ENCODE assay signal across 1 cellular context in the genomic region with DNA sequence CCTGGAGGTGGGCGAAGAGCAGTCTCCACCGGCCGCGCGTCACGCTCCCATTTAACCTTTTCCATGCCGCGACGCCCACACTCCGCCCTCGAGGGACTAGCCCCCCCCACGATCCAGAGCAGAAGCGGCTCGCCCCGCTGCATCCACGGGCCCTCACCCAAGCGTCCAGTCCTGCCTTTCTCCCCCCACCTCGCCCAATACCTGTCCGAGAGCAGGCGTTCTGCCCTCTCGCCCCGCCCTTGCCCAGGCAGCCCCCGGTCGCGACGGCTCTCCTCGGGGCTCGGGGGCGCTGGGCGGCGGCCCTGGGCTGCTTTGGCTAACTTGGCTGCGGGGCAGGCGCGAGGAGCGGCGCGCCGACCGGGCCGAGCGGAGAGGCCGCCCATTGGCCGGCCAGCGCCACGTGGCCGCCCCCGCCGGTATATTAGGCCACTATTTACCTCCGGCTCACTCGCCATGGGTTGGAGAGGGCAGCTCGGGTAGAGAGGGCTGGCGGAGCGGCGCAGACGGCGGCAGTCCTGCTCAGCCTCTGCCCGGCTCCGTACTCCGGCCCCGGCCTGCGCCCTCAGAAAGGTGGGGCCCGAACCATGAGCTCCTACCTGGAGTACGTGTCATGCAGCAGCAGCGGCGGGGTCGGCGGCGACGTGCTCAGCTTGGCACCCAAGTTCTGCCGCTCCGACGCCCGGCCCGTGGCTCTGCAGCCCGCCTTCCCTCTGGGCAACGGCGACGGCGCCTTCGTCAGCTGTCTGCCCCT.
TF ChIP-seq lines count a peak whose summit lies in the region.

A gene (plus strand): TSS at position 451 of the 751 bp plus-strand sequence. CDS start 134 bp downstream, at position 585.

TF ChIP-seq in HepG2, 621 proteins besides CTCF, POLR2A, EP300 and RAD21 (continues in another document):
- TF ChIP-seq, protein P1, sequence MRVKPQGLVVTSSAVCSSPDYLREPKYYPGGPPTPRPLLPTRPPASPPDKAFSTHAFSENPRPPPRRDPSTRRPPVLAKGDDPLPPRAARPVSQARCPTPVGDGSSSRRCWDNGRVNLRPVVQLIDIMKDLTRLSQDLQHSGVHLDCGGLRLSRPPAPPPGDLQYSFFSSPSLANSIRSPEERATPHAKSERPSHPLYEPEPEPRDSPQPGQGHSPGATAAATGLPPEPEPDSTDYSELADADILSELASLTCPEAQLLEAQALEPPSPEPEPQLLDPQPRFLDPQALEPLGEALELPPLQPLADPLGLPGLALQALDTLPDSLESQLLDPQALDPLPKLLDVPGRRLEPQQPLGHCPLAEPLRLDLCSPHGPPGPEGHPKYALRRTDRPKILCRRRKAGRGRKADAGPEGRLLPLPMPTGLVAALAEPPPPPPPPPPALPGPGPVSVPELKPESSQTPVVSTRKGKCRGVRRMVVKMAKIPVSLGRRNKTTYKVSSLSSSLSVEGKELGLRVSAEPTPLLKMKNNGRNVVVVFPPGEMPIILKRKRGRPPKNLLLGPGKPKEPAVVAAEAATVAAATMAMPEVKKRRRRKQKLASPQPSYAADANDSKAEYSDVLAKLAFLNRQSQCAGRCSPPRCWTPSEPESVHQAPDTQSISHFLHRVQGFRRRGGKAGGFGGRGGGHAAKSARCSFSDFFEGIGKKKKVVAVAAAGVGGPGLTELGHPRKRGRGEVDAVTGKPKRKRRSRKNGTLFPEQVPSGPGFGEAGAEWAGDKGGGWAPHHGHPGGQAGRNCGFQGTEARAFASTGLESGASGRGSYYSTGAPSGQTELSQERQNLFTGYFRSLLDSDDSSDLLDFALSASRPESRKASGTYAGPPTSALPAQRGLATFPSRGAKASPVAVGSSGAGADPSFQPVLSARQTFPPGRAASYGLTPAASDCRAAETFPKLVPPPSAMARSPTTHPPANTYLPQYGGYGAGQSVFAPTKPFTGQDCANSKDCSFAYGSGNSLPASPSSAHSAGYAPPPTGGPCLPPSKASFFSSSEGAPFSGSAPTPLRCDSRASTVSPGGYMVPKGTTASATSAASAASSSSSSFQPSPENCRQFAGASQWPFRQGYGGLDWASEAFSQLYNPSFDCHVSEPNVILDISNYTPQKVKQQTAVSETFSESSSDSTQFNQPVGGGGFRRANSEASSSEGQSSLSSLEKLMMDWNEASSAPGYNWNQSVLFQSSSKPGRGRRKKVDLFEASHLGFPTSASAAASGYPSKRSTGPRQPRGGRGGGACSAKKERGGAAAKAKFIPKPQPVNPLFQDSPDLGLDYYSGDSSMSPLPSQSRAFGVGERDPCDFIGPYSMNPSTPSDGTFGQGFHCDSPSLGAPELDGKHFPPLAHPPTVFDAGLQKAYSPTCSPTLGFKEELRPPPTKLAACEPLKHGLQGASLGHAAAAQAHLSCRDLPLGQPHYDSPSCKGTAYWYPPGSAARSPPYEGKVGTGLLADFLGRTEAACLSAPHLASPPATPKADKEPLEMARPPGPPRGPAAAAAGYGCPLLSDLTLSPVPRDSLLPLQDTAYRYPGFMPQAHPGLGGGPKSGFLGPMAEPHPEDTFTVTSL (CRISPR knock-in tag; IDR thresholded peaks at IDR 0.05; ENCODE audit: borderline replicate concordance): no peak
- TF ChIP-seq ZSCAN9 (CRISPR knock-in tag; IDR thresholded peaks at IDR 0.05; ENCODE audit: borderline replicate concordance) (no peak), ZNF841 (CRISPR knock-in tag; IDR thresholded peaks at IDR 0.05; ENCODE audit: borderline replicate concordance) (no peak), PTBP1 (IDR thresholded peaks at IDR 0.05; ENCODE audit: low read depth, low read length, poor library complexity, severe bottlenecking) (no peak), NAIF1 (CRISPR knock-in tag; IDR thresholded peaks at IDR 0.05; ENCODE audit: borderline replicate concordance) (no peak), KAT8 (CRISPR knock-in tag; IDR thresholded peaks at IDR 0.05) (no peak; the same call in 1 of the 2 replicates), TGIF2 (CRISPR knock-in tag; IDR thresholded peaks at IDR 0.05) (no peak), POLR2G (IDR thresholded peaks at IDR 0.05; ENCODE audit: low read depth, low read length) (peak; percentile 82), ZNF781 (CRISPR knock-in tag; IDR thresholded peaks at IDR 0.05; ENCODE audit: borderline replicate concordance, not compliant biosample characterization) (no peak), HOXA9 (CRISPR knock-in tag; IDR thresholded peaks at IDR 0.05; ENCODE audit: borderline replicate concordance) (no peak), KDM1A (CRISPR knock-in tag; IDR thresholded peaks at IDR 0.05) (no peak), NFYB (CRISPR knock-in tag; IDR thresholded peaks at IDR 0.05) (peak; percentile 74), HDAC1 (CRISPR knock-in tag; IDR thresholded peaks at IDR 0.05) (no peak), ZNF446 (CRISPR knock-in tag; IDR thresholded peaks at IDR 0.05) (peak; percentile 79; the same call in 1 of the 2 replicates), ZSCAN22 (CRISPR knock-in tag; IDR thresholded peaks at IDR 0.05) (peak; percentile 34; the same call in 1 of the 2 replicates), DNMT3B (CRISPR knock-in tag; conservative IDR thresholded peaks at IDR 0.05) (no peak), ZNF678 (CRISPR knock-in tag; IDR thresholded peaks at IDR 0.05) (no peak), ZNF496 (CRISPR knock-in tag; IDR thresholded peaks at IDR 0.05; ENCODE audit: insufficient replicate concordance) (no peak), KDM3A (CRISPR knock-in tag; IDR thresholded peaks at IDR 0.05; ENCODE audit: low read depth) (no peak), TOE1 (CRISPR knock-in tag; IDR thresholded peaks at IDR 0.05) (no peak), ZNF556 (CRISPR knock-in tag; IDR thresholded peaks at IDR 0.05; ENCODE audit: borderline replicate concordance) (0 out of 2 replicates have a peak, but pooled peaks have one; percentile 26), ZNF549 (CRISPR knock-in tag; IDR thresholded peaks at IDR 0.05) (no peak), YY1 (IDR thresholded peaks at IDR 0.05; ENCODE audit: insufficient read depth, insufficient replicate concordance, low read depth, low read length) (peak; percentile 32), MIXL1 (CRISPR knock-in tag; IDR thresholded peaks at IDR 0.05) (no peak; the same call in 1 of the 2 replicates), ISL2 (CRISPR knock-in tag; IDR thresholded peaks at IDR 0.05) (no peak), SP1 (IDR thresholded peaks at IDR 0.05) (no peak), SP1 (CRISPR knock-in tag; IDR thresholded peaks at IDR 0.05) (peak; percentile 38; the same call in 1 of the 2 replicates), SSRP1 (CRISPR knock-in tag; IDR thresholded peaks at IDR 0.05) (no peak), ZNF282 (IDR thresholded peaks at IDR 0.05; ENCODE audit: partially characterized antibody) (no peak), ZKSCAN1 (IDR thresholded peaks at IDR 0.05; ENCODE audit: low read length) (no peak), MATR3 (CRISPR knock-in tag; IDR thresholded peaks at IDR 0.05) (no peak), HNRNPL (IDR thresholded peaks at IDR 0.05; ENCODE audit: low read depth, low read length) (0 out of 2 replicates have a peak, but pooled peaks have one; percentile 53), ZNF543 (CRISPR knock-in tag; IDR thresholded peaks at IDR 0.05) (no peak; the same call in 1 of the 2 replicates), RARA (CRISPR knock-in tag; IDR thresholded peaks at IDR 0.05) (peak; percentile 35; the same call in 1 of the 2 replicates), SKI (IDR thresholded peaks at IDR 0.05; ENCODE audit: partially characterized antibody) (peak; percentile 32)
- TF ChIP-seq, protein P2, sequence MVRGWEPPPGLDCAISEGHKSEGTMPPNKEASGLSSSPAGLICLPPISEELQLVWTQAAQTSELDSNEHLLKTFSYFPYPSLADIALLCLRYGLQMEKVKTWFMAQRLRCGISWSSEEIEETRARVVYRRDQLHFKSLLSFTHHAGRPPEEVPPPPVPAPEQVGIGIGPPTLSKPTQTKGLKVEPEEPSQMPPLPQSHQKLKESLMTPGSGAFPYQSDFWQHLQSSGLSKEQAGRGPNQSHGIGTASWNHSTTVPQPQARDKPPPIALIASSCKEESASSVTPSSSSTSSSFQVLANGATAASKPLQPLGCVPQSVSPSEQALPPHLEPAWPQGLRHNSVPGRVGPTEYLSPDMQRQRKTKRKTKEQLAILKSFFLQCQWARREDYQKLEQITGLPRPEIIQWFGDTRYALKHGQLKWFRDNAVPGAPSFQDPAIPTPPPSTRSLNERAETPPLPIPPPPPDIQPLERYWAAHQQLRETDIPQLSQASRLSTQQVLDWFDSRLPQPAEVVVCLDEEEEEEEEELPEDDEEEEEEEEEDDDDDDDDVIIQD (CRISPR knock-in tag; IDR thresholded peaks at IDR 0.05; ENCODE audit: low read depth): no peak
- TF ChIP-seq, protein P3, sequence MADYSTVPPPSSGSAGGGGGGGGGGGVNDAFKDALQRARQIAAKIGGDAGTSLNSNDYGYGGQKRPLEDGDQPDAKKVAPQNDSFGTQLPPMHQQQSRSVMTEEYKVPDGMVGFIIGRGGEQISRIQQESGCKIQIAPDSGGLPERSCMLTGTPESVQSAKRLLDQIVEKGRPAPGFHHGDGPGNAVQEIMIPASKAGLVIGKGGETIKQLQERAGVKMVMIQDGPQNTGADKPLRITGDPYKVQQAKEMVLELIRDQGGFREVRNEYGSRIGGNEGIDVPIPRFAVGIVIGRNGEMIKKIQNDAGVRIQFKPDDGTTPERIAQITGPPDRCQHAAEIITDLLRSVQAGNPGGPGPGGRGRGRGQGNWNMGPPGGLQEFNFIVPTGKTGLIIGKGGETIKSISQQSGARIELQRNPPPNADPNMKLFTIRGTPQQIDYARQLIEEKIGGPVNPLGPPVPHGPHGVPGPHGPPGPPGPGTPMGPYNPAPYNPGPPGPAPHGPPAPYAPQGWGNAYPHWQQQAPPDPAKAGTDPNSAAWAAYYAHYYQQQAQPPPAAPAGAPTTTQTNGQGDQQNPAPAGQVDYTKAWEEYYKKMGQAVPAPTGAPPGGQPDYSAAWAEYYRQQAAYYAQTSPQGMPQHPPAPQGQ (CRISPR knock-in tag; IDR thresholded peaks at IDR 0.05; ENCODE audit: borderline replicate concordance): no peak
- TF ChIP-seq, protein P4, sequence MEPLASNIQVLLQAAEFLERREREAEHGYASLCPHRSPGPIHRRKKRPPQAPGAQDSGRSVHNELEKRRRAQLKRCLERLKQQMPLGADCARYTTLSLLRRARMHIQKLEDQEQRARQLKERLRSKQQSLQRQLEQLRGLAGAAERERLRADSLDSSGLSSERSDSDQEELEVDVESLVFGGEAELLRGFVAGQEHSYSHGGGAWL (CRISPR knock-in tag; IDR thresholded peaks at IDR 0.05): peak; percentile 35; the same call in 1 of the 2 replicates
- TF ChIP-seq, protein P5, sequence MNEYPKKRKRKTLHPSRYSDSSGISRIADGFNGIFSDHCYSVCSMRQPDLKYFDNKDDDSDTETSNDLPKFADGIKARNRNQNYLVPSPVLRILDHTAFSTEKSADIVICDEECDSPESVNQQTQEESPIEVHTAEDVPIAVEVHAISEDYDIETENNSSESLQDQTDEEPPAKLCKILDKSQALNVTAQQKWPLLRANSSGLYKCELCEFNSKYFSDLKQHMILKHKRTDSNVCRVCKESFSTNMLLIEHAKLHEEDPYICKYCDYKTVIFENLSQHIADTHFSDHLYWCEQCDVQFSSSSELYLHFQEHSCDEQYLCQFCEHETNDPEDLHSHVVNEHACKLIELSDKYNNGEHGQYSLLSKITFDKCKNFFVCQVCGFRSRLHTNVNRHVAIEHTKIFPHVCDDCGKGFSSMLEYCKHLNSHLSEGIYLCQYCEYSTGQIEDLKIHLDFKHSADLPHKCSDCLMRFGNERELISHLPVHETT (CRISPR knock-in tag; conservative IDR thresholded peaks at IDR 0.05): no peak
- TF ChIP-seq, protein P6, sequence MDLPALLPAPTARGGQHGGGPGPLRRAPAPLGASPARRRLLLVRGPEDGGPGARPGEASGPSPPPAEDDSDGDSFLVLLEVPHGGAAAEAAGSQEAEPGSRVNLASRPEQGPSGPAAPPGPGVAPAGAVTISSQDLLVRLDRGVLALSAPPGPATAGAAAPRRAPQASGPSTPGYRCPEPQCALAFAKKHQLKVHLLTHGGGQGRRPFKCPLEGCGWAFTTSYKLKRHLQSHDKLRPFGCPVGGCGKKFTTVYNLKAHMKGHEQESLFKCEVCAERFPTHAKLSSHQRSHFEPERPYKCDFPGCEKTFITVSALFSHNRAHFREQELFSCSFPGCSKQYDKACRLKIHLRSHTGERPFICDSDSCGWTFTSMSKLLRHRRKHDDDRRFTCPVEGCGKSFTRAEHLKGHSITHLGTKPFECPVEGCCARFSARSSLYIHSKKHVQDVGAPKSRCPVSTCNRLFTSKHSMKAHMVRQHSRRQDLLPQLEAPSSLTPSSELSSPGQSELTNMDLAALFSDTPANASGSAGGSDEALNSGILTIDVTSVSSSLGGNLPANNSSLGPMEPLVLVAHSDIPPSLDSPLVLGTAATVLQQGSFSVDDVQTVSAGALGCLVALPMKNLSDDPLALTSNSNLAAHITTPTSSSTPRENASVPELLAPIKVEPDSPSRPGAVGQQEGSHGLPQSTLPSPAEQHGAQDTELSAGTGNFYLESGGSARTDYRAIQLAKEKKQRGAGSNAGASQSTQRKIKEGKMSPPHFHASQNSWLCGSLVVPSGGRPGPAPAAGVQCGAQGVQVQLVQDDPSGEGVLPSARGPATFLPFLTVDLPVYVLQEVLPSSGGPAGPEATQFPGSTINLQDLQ (CRISPR knock-in tag; IDR thresholded peaks at IDR 0.05): no peak
- TF ChIP-seq, protein P7, sequence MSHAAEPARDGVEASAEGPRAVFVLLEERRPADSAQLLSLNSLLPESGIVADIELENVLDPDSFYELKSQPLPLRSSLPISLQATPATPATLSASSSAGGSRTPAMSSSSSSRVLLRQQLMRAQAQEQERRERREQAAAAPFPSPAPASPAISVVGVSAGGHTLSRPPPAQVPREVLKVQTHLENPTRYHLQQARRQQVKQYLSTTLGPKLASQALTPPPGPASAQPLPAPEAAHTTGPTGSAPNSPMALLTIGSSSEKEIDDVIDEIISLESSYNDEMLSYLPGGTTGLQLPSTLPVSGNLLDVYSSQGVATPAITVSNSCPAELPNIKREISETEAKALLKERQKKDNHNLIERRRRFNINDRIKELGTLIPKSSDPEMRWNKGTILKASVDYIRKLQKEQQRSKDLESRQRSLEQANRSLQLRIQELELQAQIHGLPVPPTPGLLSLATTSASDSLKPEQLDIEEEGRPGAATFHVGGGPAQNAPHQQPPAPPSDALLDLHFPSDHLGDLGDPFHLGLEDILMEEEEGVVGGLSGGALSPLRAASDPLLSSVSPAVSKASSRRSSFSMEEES (CRISPR knock-in tag; IDR thresholded peaks at IDR 0.05): no peak
- TF ChIP-seq, protein P8, sequence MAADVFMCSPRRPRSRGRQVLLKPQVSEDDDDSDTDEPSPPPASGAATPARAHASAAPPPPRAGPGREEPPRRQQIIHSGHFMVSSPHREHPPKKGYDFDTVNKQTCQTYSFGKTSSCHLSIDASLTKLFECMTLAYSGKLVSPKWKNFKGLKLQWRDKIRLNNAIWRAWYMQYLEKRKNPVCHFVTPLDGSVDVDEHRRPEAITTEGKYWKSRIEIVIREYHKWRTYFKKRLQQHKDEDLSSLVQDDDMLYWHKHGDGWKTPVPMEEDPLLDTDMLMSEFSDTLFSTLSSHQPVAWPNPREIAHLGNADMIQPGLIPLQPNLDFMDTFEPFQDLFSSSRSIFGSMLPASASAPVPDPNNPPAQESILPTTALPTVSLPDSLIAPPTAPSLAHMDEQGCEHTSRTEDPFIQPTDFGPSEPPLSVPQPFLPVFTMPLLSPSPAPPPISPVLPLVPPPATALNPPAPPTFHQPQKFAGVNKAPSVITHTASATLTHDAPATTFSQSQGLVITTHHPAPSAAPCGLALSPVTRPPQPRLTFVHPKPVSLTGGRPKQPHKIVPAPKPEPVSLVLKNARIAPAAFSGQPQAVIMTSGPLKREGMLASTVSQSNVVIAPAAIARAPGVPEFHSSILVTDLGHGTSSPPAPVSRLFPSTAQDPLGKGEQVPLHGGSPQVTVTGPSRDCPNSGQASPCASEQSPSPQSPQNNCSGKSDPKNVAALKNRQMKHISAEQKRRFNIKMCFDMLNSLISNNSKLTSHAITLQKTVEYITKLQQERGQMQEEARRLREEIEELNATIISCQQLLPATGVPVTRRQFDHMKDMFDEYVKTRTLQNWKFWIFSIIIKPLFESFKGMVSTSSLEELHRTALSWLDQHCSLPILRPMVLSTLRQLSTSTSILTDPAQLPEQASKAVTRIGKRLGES (CRISPR knock-in tag; IDR thresholded peaks at IDR 0.05; ENCODE audit: borderline replicate concordance): no peak
